ENCODE assay signal across 1 cellular context in the genomic region with DNA sequence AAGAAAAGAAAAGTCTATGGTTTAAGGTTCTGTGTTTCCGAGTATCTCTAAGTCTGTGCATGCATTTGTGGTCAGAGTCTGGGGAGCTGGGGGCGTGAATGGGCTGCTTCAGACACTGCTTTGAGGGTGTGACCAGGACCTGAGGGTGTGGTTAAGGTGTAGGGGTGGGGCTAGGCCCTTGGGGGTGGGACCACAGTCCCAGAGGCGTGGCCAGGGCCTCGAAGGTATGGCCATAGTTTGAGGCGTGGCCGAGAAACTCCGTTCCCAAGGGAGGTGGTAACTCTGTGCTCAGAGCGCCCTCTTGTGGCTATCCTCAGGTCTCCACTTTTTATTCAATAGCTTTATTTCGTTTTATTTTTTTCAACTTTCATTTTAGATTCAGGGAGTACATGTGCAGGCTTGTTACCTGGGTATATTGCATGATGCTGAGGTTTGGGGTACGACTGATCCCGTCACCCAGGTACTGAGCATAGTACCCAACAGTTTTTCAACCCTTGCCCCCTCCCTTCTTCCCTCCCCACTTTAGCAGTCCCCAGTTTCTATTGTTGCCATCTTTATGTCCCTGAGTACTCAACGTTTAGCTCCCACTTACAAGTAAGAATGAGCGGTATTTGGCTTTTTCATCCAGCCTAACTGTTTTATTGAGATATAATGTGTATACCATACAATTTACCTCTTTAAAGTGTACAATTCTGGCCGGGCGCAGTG.
TF ChIP-seq lines count a peak whose summit lies in the region.

No MANE protein-coding gene starts in this region.

TF ChIP-seq in HepG2, 621 proteins besides CTCF, POLR2A, EP300 and RAD21 (continued from another document):
- TF ChIP-seq, protein P1, sequence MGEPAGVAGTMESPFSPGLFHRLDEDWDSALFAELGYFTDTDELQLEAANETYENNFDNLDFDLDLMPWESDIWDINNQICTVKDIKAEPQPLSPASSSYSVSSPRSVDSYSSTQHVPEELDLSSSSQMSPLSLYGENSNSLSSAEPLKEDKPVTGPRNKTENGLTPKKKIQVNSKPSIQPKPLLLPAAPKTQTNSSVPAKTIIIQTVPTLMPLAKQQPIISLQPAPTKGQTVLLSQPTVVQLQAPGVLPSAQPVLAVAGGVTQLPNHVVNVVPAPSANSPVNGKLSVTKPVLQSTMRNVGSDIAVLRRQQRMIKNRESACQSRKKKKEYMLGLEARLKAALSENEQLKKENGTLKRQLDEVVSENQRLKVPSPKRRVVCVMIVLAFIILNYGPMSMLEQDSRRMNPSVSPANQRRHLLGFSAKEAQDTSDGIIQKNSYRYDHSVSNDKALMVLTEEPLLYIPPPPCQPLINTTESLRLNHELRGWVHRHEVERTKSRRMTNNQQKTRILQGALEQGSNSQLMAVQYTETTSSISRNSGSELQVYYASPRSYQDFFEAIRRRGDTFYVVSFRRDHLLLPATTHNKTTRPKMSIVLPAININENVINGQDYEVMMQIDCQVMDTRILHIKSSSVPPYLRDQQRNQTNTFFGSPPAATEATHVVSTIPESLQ (CRISPR knock-in tag; conservative IDR thresholded peaks at IDR 0.05), result no peak
- no peak for TF ChIP-seq ZBTB1 (CRISPR knock-in tag; IDR thresholded peaks at IDR 0.05; ENCODE audit: borderline replicate concordance)
- TF ChIP-seq ZNF770 (CRISPR knock-in tag; IDR thresholded peaks at IDR 0.05), result peak; percentile 48; the same call in 1 of the 2 replicates
- TF ChIP-seq, protein P2, sequence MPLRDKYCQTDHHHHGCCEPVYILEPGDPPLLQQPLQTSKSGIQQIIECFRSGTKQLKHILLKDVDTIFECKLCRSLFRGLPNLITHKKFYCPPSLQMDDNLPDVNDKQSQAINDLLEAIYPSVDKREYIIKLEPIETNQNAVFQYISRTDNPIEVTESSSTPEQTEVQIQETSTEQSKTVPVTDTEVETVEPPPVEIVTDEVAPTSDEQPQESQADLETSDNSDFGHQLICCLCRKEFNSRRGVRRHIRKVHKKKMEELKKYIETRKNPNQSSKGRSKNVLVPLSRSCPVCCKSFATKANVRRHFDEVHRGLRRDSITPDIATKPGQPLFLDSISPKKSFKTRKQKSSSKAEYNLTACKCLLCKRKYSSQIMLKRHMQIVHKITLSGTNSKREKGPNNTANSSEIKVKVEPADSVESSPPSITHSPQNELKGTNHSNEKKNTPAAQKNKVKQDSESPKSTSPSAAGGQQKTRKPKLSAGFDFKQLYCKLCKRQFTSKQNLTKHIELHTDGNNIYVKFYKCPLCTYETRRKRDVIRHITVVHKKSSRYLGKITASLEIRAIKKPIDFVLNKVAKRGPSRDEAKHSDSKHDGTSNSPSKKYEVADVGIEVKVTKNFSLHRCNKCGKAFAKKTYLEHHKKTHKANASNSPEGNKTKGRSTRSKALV (CRISPR knock-in tag; IDR thresholded peaks at IDR 0.05), result no peak
- TF ChIP-seq KDM2A (CRISPR knock-in tag; IDR thresholded peaks at IDR 0.05; ENCODE audit: borderline replicate concordance, low read depth), result peak; percentile 70; the same call in 1 of the 2 replicates
- TF ChIP-seq SAFB2 (CRISPR knock-in tag; IDR thresholded peaks at IDR 0.05; ENCODE audit: borderline replicate concordance, low read depth), result no peak
- no peak for TF ChIP-seq ATF7-NPFF (CRISPR knock-in tag; IDR thresholded peaks at IDR 0.05; ENCODE audit: low read depth)
- TF ChIP-seq ZNF333 (CRISPR knock-in tag; IDR thresholded peaks at IDR 0.05; ENCODE audit: borderline replicate concordance), result no peak
- TF ChIP-seq DR1 (CRISPR knock-in tag; IDR thresholded peaks at IDR 0.05), result no peak
- TF ChIP-seq MAZ (IDR thresholded peaks at IDR 0.05; ENCODE audit: borderline replicate concordance, low read depth, low read length), result no peak
- peak; percentile 35; the same call in 1 of the 2 replicates for TF ChIP-seq MAZ (CRISPR knock-in tag; IDR thresholded peaks at IDR 0.05; ENCODE audit: low read depth)
- TF ChIP-seq ETV6 (CRISPR knock-in tag; conservative IDR thresholded peaks at IDR 0.05), result no peak
- TF ChIP-seq SMAD3 (CRISPR knock-in tag; IDR thresholded peaks at IDR 0.05), result peak; percentile 65; the same call in 1 of the 2 replicates
- TF ChIP-seq, protein P3, sequence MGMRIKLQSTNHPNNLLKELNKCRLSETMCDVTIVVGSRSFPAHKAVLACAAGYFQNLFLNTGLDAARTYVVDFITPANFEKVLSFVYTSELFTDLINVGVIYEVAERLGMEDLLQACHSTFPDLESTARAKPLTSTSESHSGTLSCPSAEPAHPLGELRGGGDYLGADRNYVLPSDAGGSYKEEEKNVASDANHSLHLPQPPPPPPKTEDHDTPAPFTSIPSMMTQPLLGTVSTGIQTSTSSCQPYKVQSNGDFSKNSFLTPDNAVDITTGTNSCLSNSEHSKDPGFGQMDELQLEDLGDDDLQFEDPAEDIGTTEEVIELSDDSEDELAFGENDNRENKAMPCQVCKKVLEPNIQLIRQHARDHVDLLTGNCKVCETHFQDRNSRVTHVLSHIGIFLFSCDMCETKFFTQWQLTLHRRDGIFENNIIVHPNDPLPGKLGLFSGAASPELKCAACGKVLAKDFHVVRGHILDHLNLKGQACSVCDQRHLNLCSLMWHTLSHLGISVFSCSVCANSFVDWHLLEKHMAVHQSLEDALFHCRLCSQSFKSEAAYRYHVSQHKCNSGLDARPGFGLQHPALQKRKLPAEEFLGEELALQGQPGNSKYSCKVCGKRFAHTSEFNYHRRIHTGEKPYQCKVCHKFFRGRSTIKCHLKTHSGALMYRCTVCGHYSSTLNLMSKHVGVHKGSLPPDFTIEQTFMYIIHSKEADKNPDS (CRISPR knock-in tag; IDR thresholded peaks at IDR 0.05), result no peak
- 0 out of 2 replicates have a peak, but pooled peaks have one; percentile 16 for TF ChIP-seq ONECUT2 (CRISPR knock-in tag; IDR thresholded peaks at IDR 0.05)
- TF ChIP-seq ZNF496 (CRISPR knock-in tag; IDR thresholded peaks at IDR 0.05; ENCODE audit: insufficient replicate concordance), result no peak
- no peak for TF ChIP-seq SETDB1 (CRISPR knock-in tag; IDR thresholded peaks at IDR 0.05; ENCODE audit: borderline replicate concordance)
- peak; percentile 28; the same call in 1 of the 2 replicates for TF ChIP-seq YEATS4 (CRISPR knock-in tag; IDR thresholded peaks at IDR 0.05; ENCODE audit: borderline replicate concordance)
- TF ChIP-seq ZNF18 (CRISPR knock-in tag; IDR thresholded peaks at IDR 0.05; ENCODE audit: insufficient replicate concordance), result no peak
- no peak for TF ChIP-seq ZFP62 (CRISPR knock-in tag; IDR thresholded peaks at IDR 0.05)
- 0 out of 2 replicates have a peak, but pooled peaks have one; percentile 37 for TF ChIP-seq RFXAP (CRISPR knock-in tag; IDR thresholded peaks at IDR 0.05; ENCODE audit: borderline replicate concordance)
- TF ChIP-seq CBX1 (IDR thresholded peaks at IDR 0.05; ENCODE audit: low read depth), result no peak
- TF ChIP-seq MYNN (CRISPR knock-in tag; IDR thresholded peaks at IDR 0.05; ENCODE audit: low read depth), result no peak
- TF ChIP-seq, protein P4, sequence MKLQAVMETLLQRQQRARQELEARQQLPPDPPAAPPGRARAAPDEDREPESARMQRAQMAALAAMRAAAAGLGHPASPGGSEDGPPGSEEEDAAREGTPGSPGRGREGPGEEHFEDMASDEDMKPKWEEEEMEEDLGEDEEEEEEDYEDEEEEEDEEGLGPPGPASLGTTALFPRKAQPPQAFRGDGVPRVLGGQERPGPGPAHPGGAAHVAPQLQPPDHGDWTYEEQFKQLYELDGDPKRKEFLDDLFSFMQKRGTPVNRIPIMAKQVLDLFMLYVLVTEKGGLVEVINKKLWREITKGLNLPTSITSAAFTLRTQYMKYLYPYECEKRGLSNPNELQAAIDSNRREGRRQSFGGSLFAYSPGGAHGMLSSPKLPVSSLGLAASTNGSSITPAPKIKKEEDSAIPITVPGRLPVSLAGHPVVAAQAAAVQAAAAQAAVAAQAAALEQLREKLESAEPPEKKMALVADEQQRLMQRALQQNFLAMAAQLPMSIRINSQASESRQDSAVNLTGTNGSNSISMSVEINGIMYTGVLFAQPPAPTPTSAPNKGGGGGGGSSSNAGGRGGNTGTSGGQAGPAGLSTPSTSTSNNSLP (IDR thresholded peaks at IDR 0.05; ENCODE audit: low read depth, low read length), result peak; percentile 89
- TF ChIP-seq ZNF883 (CRISPR knock-in tag; IDR thresholded peaks at IDR 0.05; ENCODE audit: not compliant biosample characterization), result no peak
- no peak for TF ChIP-seq CREB1 (IDR thresholded peaks at IDR 0.05)
- TF ChIP-seq CREB1 (CRISPR knock-in tag; IDR thresholded peaks at IDR 0.05), result no peak
- TF ChIP-seq CENPT (CRISPR knock-in tag; IDR thresholded peaks at IDR 0.05; ENCODE audit: low read depth), result no peak
- TF ChIP-seq ZNF501 (CRISPR knock-in tag; IDR thresholded peaks at IDR 0.05), result 0 out of 2 replicates have a peak, but pooled peaks have one; percentile 35
- TF ChIP-seq THYN1 (CRISPR knock-in tag; IDR thresholded peaks at IDR 0.05; ENCODE audit: borderline replicate concordance, low read depth), result no peak
- TF ChIP-seq, protein P5, sequence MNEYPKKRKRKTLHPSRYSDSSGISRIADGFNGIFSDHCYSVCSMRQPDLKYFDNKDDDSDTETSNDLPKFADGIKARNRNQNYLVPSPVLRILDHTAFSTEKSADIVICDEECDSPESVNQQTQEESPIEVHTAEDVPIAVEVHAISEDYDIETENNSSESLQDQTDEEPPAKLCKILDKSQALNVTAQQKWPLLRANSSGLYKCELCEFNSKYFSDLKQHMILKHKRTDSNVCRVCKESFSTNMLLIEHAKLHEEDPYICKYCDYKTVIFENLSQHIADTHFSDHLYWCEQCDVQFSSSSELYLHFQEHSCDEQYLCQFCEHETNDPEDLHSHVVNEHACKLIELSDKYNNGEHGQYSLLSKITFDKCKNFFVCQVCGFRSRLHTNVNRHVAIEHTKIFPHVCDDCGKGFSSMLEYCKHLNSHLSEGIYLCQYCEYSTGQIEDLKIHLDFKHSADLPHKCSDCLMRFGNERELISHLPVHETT (CRISPR knock-in tag; conservative IDR thresholded peaks at IDR 0.05), result no peak
- no peak for TF ChIP-seq JUNB (CRISPR knock-in tag; IDR thresholded peaks at IDR 0.05; ENCODE audit: borderline replicate concordance)
